Comparison of ENCODE assay signal across 7 cellular contexts in the genomic region with DNA sequence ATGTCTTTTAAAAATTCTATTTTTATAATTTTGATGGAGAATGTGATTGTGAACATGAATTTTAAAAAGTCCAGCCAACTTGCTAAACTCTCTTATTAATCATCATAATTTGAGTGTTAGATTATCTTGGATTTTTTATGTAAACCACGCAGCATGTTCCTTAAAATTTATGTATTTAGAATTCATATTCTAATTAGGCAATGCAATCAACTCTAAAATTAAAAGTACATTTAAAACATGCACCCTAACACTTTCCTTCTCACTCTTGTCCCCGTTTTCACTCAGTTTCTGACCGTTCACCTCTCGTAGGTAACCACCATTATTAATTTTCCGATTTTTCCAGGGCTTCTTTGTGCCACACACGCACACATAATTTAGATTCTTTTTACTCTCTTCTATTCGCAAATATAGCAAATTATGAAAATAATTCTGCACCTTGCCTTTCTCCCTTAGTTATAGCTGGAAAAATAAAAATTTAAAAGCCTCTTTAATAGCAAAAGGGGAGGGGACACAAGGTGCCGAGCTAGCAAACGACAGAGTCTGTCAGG. TPM values are rescaled to one million over a fixed set of nuclear protein-coding genes. Genes with fewer than 3 reads are reported as not detected.
DNase-seq lines count a peak whose midpoint lies in the region; ATAC-seq and TF ChIP-seq lines count a peak whose summit lies in the region.

No MANE protein-coding gene starts in this region.

- CTCF ChIA-PET in Panc1 (lab: Charles Lee) = no interaction called here

- POLR2A ChIA-PET in Panc1 (lab: Charles Lee) = interaction anchor here (0.7 to 0.9 kb wide), 2 partner anchors 10 to 13 kb away, joined by 6 to 8 read pairs; partner anchors contain the start of gene ZSCAN31

- peak overlapping the region; percentile 82 for H3K9ac ChIP-seq in skeletal muscle satellite cell (ENCODE audit: low read depth, low read length)

- ATAC-seq in GM21576 (IDR thresholded peaks at IDR 0.05; ENCODE audit: unreplicated experiment) (peak; percentile 20), Panc1 (no peak), GM19467 (IDR thresholded peaks at IDR 0.05; ENCODE audit: unreplicated experiment) (no peak)

- intact Hi-C loops in Panc1 (cut with micrococcal nuclease; ENCODE audit: unreplicated experiment) = no loop called here

- no peaks in the 10 kb centered on the region for H3K27me3 ChIP-seq in Panc1 (ENCODE audit: control insufficient read depth, insufficient read depth, low read length)
- peaks cover 5% of the 10 kb centered on the region for H3K27me3 ChIP-seq in skeletal muscle satellite cell (ENCODE audit: control insufficient read depth, insufficient read depth, low read length)

- DNase-seq in Panc1 (ENCODE audit: low read depth, low spot score) (no peak), fibroblast of the aortic adventitia (ENCODE audit: low read depth) (no peak), Ammon's horn (ENCODE audit: low spot score) (no peak), SW 1271 (lab: John Stamatoyannopoulos, UW) (no peak)

- H3K4me3 ChIP-seq in Panc1 (ENCODE audit: low read depth in 2 of 2, low read length in 2 of 2) = peak overlapping the region; percentile 73 to 75
- H3K4me3 ChIP-seq in fibroblast of the aortic adventitia (ENCODE audit: low read depth, low read length) = peak overlapping the region; percentile 87
- H3K4me3 ChIP-seq in skeletal muscle satellite cell (ENCODE audit: low read length) = peak overlapping the region; percentile 87

- peaks cover 2% of the 10 kb centered on the region; the same call in 1 of the 2 replicates for H3K36me3 ChIP-seq in Panc1 (ENCODE audit: control insufficient read depth, insufficient read depth, low read length)
- no peaks in the 10 kb centered on the region for H3K36me3 ChIP-seq in skeletal muscle satellite cell (ENCODE audit: insufficient read depth, low read length)

- BruUV-seq in Panc1 (replicated peaks; lab: Mats Ljungman, UMichigan) = no TSS peak

- H3K4me2 ChIP-seq in skeletal muscle satellite cell (ENCODE audit: low read length) = peak overlapping the region; percentile 87

- no peaks in the 10 kb centered on the region for H3K9me3 ChIP-seq in Panc1 (ENCODE audit: control insufficient read depth, insufficient read depth, low read depth, low read length)
- no peaks in the 10 kb centered on the region for H3K9me3 ChIP-seq in skeletal muscle satellite cell (replicated peaks; ENCODE audit: low read length)

- TF ChIP-seq CTCF in Panc1 (IDR thresholded peaks at IDR 0.05) (no peak), fibroblast of the aortic adventitia (IDR thresholded peaks at IDR 0.05; ENCODE audit: insufficient read depth, low read length) (no peak)

- in situ Hi-C loops in Panc1 (cut with HindIII; ENCODE audit: low pct_unique_long_range_greater_than_20kb, low sequenced_read_pairs) = no loop called here

- H3K4me1 ChIP-seq in Panc1 (ENCODE audit: control insufficient read depth, insufficient read depth, low read length) (peaks cover 20% of the 10 kb centered on the region), skeletal muscle satellite cell (ENCODE audit: control insufficient read depth, insufficient read depth, low read length) (peaks cover 25% of the 10 kb centered on the region)

- H3K27ac ChIP-seq in Panc1 (ENCODE audit: low read length) = peak overlapping the region; percentile 93

RNA-seq across cellular contexts. Expression of gene ZKSCAN3, which starts 0.3 kb away (rescaled TPM):
- total RNA-seq in Panc1 (2021; ENCODE audit: unreplicated experiment) (7.0 TPM), fibroblast of the aortic adventitia (ENCODE audit: low replicate concordance) (2.6 and 3.6 TPM in 2 replicates)
- polyA plus RNA-seq in Panc1 (2012; ENCODE audit: insufficient read length) = 3.7 TPM
- total RNA-seq in skeletal muscle satellite cell (2012; rRNA removed) = 3.7 and 3.8 TPM in 2 replicates

RNA-seq across cellular contexts. Expression of gene ZSCAN31, which starts 13.5 kb away (rescaled TPM):
- total RNA-seq in Panc1 (2021; ENCODE audit: unreplicated experiment) (10.4 TPM), fibroblast of the aortic adventitia (ENCODE audit: low replicate concordance) (13.9 and 31.2 TPM in 2 replicates)
- polyA plus RNA-seq in Panc1 (2012; ENCODE audit: insufficient read length) = 10.2 TPM
- 0.87 and 1.3 TPM in 2 replicates for total RNA-seq in skeletal muscle satellite cell (2012; rRNA removed)

RNA-seq across cellular contexts. Expression of gene ZSCAN12, which starts 50.1 kb away (rescaled TPM):
- total RNA-seq in Panc1 (2021; ENCODE audit: unreplicated experiment) (3.2 TPM), fibroblast of the aortic adventitia (ENCODE audit: low replicate concordance) (6.5 and 11.0 TPM in 2 replicates)
- polyA plus RNA-seq in Panc1 (2012; ENCODE audit: insufficient read length) = 0.99 TPM
- total RNA-seq in skeletal muscle satellite cell (2012; rRNA removed) = 3.7 and 4.1 TPM in 2 replicates
